28 cellular contexts compared by ENCODE assay signal in genomic region chr12:25368542-25368941, GRCh38.
"Had no signal": no experiment of that assay in that cellular context is flagged by ENCODE, and none has a peak within 500 bp of the region (broad histone marks: within the 10 kb centered on the region; RNA-seq: fewer than 3 reads in every experiment).

No MANE protein-coding gene starts in this region.

- ATAC-seq: natural killer cell; right lobe of liver; stimulated activated memory B cell treated with anti-CD40 and anti-IgM and Interleukin-4, amounts not matched to agents 10 μg/mL and 1 μg/mL and 100 μg/mL, for 72 hours; stimulated activated naive CD8-positive, alpha-beta T cell treated with anti-CD3 and anti-CD28 coated beads, Interleukin-15, amount 100 ng/mL, for 72 hours had no signal

- H3K36me3 Mint-ChIP-seq: mesothelial cell of epicardium; naive B cell; natural killer cell; neural progenitor cell; stimulated activated memory B cell treated with anti-CD40 and anti-IgM and Interleukin-4, amounts not matched to agents 10 μg/mL and 1 μg/mL and 100 μg/mL, for 72 hours; type B pancreatic cell had no signal

- H3K4me2 ChIP-seq: neural progenitor cell, smooth muscle cell had no signal

- H3K4me3 ChIP-seq: left ventricle myocardium inferior, lung, neural progenitor cell, right atrium auricular region, right lobe of liver, smooth muscle cell, tibial nerve, uterus had no signal

- H3K9ac ChIP-seq: neural progenitor cell, parathyroid adenoma had no signal

- H3K4me1 ChIP-seq: left ventricle myocardium inferior, parathyroid adenoma, right atrium auricular region, right lobe of liver, uterus had no signal

- DNase-seq: immature natural killer cell; left ventricle myocardium inferior; mesendoderm; naive B cell; natural killer cell; nephron progenitor cell; occipital lobe; right lobe of liver; stimulated activated CD4-positive, alpha-beta T cell treated with anti-CD3 and anti-CD28 coated beads, Interleukin-1b, Interleukin-23, amount 100 ng/mL, for 48 hours; stimulated activated CD4-positive, alpha-beta T cell treated with anti-CD3 and anti-CD28 coated beads, Interleukin-2, amount 100 ng/mL, for 48 hours; stimulated activated CD4-positive, alpha-beta T cell treated with anti-CD3 and anti-CD28 coated beads, Interleukin-4, amount 100 ng/mL, for 4 hours; stimulated activated CD8-positive, alpha-beta memory T cell treated with anti-CD3 and anti-CD28 coated beads, Interleukin-4, amount 100 ng/mL, for 48 hours; stimulated activated naive CD4-positive, alpha-beta T cell treated with Interleukin-2 at 50 U/mL for 16 hours; stimulated activated naive CD8-positive, alpha-beta T cell treated with anti-CD3 and anti-CD28 coated beads, Interleukin-15, amount 100 ng/mL, for 72 hours; substantia nigra; uterus had no signal

- H3K36me3 ChIP-seq: left ventricle myocardium inferior, neural progenitor cell, neutrophil, right atrium auricular region, right lobe of liver, tibial nerve, uterus had no signal

- H3K27ac Mint-ChIP-seq: mesothelial cell of epicardium; natural killer cell; nephron progenitor cell; neural progenitor cell; progenitor cell of endocrine pancreas; stimulated activated memory B cell treated with anti-CD40 and anti-IgM and Interleukin-4, amounts not matched to agents 10 μg/mL and 1 μg/mL and 100 μg/mL, for 72 hours; stimulated activated naive CD8-positive, alpha-beta T cell treated with anti-CD3 and anti-CD28 coated beads, Interleukin-15, amount 100 ng/mL, for 72 hours; type B pancreatic cell had no signal

- FAIRE-seq: islet of Langerhans had no signal

- H3K9me3 Mint-ChIP-seq: immature natural killer cell; mesothelial cell of epicardium; natural killer cell; stimulated activated memory B cell treated with anti-CD40 and anti-IgM and Interleukin-4, amounts not matched to agents 10 μg/mL and 1 μg/mL and 100 μg/mL, for 72 hours; stimulated activated naive CD8-positive, alpha-beta T cell treated with anti-CD3 and anti-CD28 coated beads, Interleukin-15, amount 100 ng/mL, for 72 hours; type B pancreatic cell had no signal

- H3K4me3 Mint-ChIP-seq: immature natural killer cell; mesothelial cell of epicardium; naive B cell; natural killer cell; nephron progenitor cell; neural progenitor cell; stimulated activated memory B cell treated with anti-CD40 and anti-IgM and Interleukin-4, amounts not matched to agents 10 μg/mL and 1 μg/mL and 100 μg/mL, for 72 hours; stimulated activated naive CD8-positive, alpha-beta T cell treated with anti-CD3 and anti-CD28 coated beads, Interleukin-15, amount 100 ng/mL, for 72 hours; type B pancreatic cell had no signal

- H3K27ac ChIP-seq: left ventricle myocardium inferior, neural progenitor cell, neutrophil, parathyroid adenoma, right atrium auricular region, right lobe of liver, tibial nerve, uterus had no signal

- H3K9me3 ChIP-seq: left ventricle myocardium inferior, neutrophil, right atrium auricular region, right lobe of liver, tibial nerve, uterus had no signal

- H3K27me3 Mint-ChIP-seq: naive B cell; progenitor cell of endocrine pancreas; stimulated activated memory B cell treated with anti-CD40 and anti-IgM and Interleukin-4, amounts not matched to agents 10 μg/mL and 1 μg/mL and 100 μg/mL, for 72 hours; stimulated activated naive CD8-positive, alpha-beta T cell treated with anti-CD3 and anti-CD28 coated beads, Interleukin-15, amount 100 ng/mL, for 72 hours; type B pancreatic cell had no signal

- H3K79me2 ChIP-seq: parathyroid adenoma had no signal

- H2AFZ ChIP-seq: neural progenitor cell, parathyroid adenoma had no signal

- H3K27me3 ChIP-seq: neural progenitor cell, neutrophil, right atrium auricular region, right lobe of liver, tibial nerve, uterus had no signal
